In the genomic region with DNA sequence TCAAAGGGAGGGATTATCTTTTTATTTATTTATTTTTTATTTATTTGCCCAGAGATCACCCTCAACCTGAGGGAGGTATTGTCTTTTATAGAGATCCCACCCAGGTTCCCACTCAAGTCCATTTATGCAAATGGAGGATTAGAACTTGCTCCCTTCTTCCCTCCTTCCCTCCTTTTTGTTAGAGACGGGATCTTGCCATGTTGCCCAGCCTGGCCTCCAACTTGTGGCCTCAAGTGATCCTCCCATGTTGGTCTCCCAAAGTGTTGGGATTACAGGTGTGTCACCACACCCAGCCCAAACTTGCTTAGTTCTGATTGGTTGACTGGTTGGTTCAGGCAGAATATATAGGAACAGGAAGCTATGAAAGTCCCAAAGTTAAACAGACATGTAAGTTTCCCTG, we compare ENCODE assay signal across 22 cellular contexts. TPM values are rescaled to one million over a fixed set of nuclear protein-coding genes. Genes with fewer than 3 reads are reported as not detected.
DNase-seq lines count a peak whose midpoint lies in the region; ATAC-seq, FAIRE-seq and TF ChIP-seq lines count a peak whose summit lies in the region.
"Had no signal": no experiment of that assay in that cellular context is flagged by ENCODE, and none has a peak within 500 bp of the region (broad histone marks: within the 10 kb centered on the region; RNA-seq: fewer than 3 reads in every experiment).

No MANE protein-coding gene starts in this region.

- peaks cover 0 to 12% of the 10 kb centered on the region in 2 donors for H3K4me1 ChIP-seq in kidney (ENCODE audit: control insufficient read depth in 1 of 2, insufficient read depth in 1 of 2, low read depth in 1 of 2, low read length in 2 of 2)
- H3K4me1 ChIP-seq: BE2C had no signal

- H3K27ac ChIP-seq in CD4-positive, alpha-beta T cell (ENCODE audit: low read depth, low read length): no peak overlapping the region
- no peak overlapping the region for H3K27ac ChIP-seq in kidney (ENCODE audit: low read depth in 2 of 2, low read length in 2 of 2)
- H3K27ac ChIP-seq: A549; BLaER1 treated with 17β-estradiol and CSF1 and Interleukin-3, amounts not matched to agents 10 nM and 100 nM had no signal

- CTCF ChIA-PET in CD4-positive, alpha-beta T cell (lab: Charles Lee): no interaction called here
- CTCF ChIA-PET in WTC11 (lab: Charles Lee): interaction anchor here (1.1 kb wide), 1 partner anchor 144 kb away, joined by 4 read pairs; no protein-coding TSS in a partner anchor

- peaks cover 63% of the 10 kb centered on the region for H3K4me1 Mint-ChIP-seq in CD4-positive, alpha-beta T cell (ENCODE audit: low read depth)
- H3K4me1 Mint-ChIP-seq in WTC11 (peaks cover 32% of the 10 kb centered on the region), mesothelial cell of epicardium (peaks cover 7% of the 10 kb centered on the region)

- H3K27ac Mint-ChIP-seq in CD4-positive, alpha-beta T cell: peak overlapping the region; percentile 53
- H3K27ac Mint-ChIP-seq in WTC11 (no peak overlapping the region), mesothelial cell of epicardium (peak overlapping the region; percentile 43)

- intact Hi-C loops in CD4-positive, alpha-beta T cell (cut with DNase I, micrococcal nuclease): no loop called here
- intact Hi-C loops in kidney (cut with DNase I): no loop called here

- no peak for DNase-seq in CD4-positive, alpha-beta T cell
- DNase-seq in WTC11 (ENCODE audit: low spot score) (no peak), mesothelial cell of epicardium (ENCODE audit: low spot score in 2 of 2, unreplicated experiment in 2 of 2) (no peak), kidney (no peak)
- DNase-seq: 8988T; ACHN; AML-193; BE2C; Calu3; CD4-positive, alpha-beta memory T cell; COR-L47; DMS53; DMS79 treated with DMSO at 0.1 percent for 48 hours; GOT3; H7; HCEC 1CT had no signal

- TF ChIP-seq CTCF in CD4-positive, alpha-beta T cell (IDR thresholded peaks at IDR 0.05): no peak
- TF ChIP-seq CTCF in WTC11 (IDR thresholded peaks at IDR 0.05) (no peak), mesothelial cell of epicardium (IDR thresholded peaks at IDR 0.05; ENCODE audit: unreplicated experiment) (no peak), kidney (IDR thresholded peaks at IDR 0.05; ENCODE audit: borderline replicate concordance, extremely low read depth, insufficient read depth) (no peak)

- H3K27me3 Mint-ChIP-seq in CD4-positive, alpha-beta T cell: no peaks in the 10 kb centered on the region
- H3K27me3 Mint-ChIP-seq in WTC11 (ENCODE audit: low read depth) (no peaks in the 10 kb centered on the region), mesothelial cell of epicardium (ENCODE audit: low read depth) (no peaks in the 10 kb centered on the region)
- H3K27me3 Mint-ChIP-seq: CD4-positive, alpha-beta memory T cell had no signal

- no peak overlapping the region for H3K9ac ChIP-seq in kidney (ENCODE audit: low read length in 2 of 2)
- H3K9ac ChIP-seq: BLaER1 treated with 17β-estradiol and CSF1 and Interleukin-3, amounts not matched to agents 10 nM and 100 nM had no signal

- H3K4me3 Mint-ChIP-seq in CD4-positive, alpha-beta T cell: no peak overlapping the region
- H3K4me3 Mint-ChIP-seq in WTC11 (no peak overlapping the region), mesothelial cell of epicardium (no peak overlapping the region)
- H3K4me3 Mint-ChIP-seq: CD14-positive monocyte had no signal

- no peak for FAIRE-seq in kidney (lab: Jason Lieb, UNC)
- FAIRE-seq: A549, GM19239 had no signal

- no peaks in the 10 kb centered on the region for H3K27me3 ChIP-seq in CD4-positive, alpha-beta T cell (ENCODE audit: control insufficient read depth, insufficient read depth, low read length)
- H3K27me3 ChIP-seq: BE2C; BLaER1 treated with 17β-estradiol and CSF1 and Interleukin-3, amounts not matched to agents 10 nM and 100 nM had no signal

- POLR2A ChIA-PET in CD4-positive, alpha-beta T cell (lab: Charles Lee): no interaction called here
- POLR2A ChIA-PET in WTC11 (lab: Charles Lee): no interaction called here

- no peaks in the 10 kb centered on the region for H3K9me3 Mint-ChIP-seq in CD4-positive, alpha-beta T cell
- H3K9me3 Mint-ChIP-seq in WTC11 (no peaks in the 10 kb centered on the region), mesothelial cell of epicardium (no peaks in the 10 kb centered on the region)
- H3K9me3 Mint-ChIP-seq: CD14-positive monocyte; CD4-positive, alpha-beta memory T cell had no signal

- peaks cover 6% of the 10 kb centered on the region for H3K36me3 Mint-ChIP-seq in CD4-positive, alpha-beta T cell (ENCODE audit: low read depth)
- H3K36me3 Mint-ChIP-seq in WTC11: 0 out of 2 replicates have a peak, but pooled peaks cover 2% of the 10 kb centered on the region
- peaks cover 2% of the 10 kb centered on the region for H3K36me3 Mint-ChIP-seq in mesothelial cell of epicardium

- no peak for ATAC-seq in CD4-positive, alpha-beta T cell (ENCODE audit: poor library complexity)
- ATAC-seq in WTC11: no peak
- ATAC-seq in GM18870 (IDR thresholded peaks at IDR 0.05; ENCODE audit: unreplicated experiment): no peak
- no peak for ATAC-seq in GM19328 (IDR thresholded peaks at IDR 0.05; ENCODE audit: unreplicated experiment)
- ATAC-seq: A549 had no signal

- H3K9me3 ChIP-seq in CD4-positive, alpha-beta T cell (ENCODE audit: control insufficient read depth, low read length): no peaks in the 10 kb centered on the region
- no peaks in the 10 kb centered on the region for H3K9me3 ChIP-seq in kidney (ENCODE audit: control insufficient read depth in 1 of 2, low read length in 2 of 2)
- H3K9me3 ChIP-seq: A549, BE2C had no signal

- no peaks in the 10 kb centered on the region for H3K36me3 ChIP-seq in kidney (ENCODE audit: control insufficient read depth in 1 of 2, insufficient read depth in 2 of 2, low read length in 2 of 2)
- H3K36me3 ChIP-seq: BE2C had no signal

- no peak overlapping the region for H3K4me3 ChIP-seq in kidney (ENCODE audit: low read length in 2 of 2)
- H3K4me3 ChIP-seq: A549; BLaER1 treated with 17β-estradiol and CSF1 and Interleukin-3, amounts not matched to agents 10 nM and 100 nM had no signal

TF ChIP-seq in WTC11, 78 proteins besides CTCF, POLR2A, EP300 and RAD21:
- TF ChIP-seq, protein P1, sequence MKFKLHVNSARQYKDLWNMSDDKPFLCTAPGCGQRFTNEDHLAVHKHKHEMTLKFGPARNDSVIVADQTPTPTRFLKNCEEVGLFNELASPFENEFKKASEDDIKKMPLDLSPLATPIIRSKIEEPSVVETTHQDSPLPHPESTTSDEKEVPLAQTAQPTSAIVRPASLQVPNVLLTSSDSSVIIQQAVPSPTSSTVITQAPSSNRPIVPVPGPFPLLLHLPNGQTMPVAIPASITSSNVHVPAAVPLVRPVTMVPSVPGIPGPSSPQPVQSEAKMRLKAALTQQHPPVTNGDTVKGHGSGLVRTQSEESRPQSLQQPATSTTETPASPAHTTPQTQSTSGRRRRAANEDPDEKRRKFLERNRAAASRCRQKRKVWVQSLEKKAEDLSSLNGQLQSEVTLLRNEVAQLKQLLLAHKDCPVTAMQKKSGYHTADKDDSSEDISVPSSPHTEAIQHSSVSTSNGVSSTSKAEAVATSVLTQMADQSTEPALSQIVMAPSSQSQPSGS (CRISPR knock-in tag; IDR thresholded peaks at IDR 0.05; ENCODE audit: borderline replicate concordance, low read depth): no peak
- TF ChIP-seq GTF2I (CRISPR knock-in tag; conservative IDR thresholded peaks at IDR 0.05): peak; percentile 58; the same call in 1 of the 2 replicates
- TF ChIP-seq, protein P2, sequence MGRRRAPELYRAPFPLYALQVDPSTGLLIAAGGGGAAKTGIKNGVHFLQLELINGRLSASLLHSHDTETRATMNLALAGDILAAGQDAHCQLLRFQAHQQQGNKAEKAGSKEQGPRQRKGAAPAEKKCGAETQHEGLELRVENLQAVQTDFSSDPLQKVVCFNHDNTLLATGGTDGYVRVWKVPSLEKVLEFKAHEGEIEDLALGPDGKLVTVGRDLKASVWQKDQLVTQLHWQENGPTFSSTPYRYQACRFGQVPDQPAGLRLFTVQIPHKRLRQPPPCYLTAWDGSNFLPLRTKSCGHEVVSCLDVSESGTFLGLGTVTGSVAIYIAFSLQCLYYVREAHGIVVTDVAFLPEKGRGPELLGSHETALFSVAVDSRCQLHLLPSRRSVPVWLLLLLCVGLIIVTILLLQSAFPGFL (CRISPR knock-in tag; IDR thresholded peaks at IDR 0.05; ENCODE audit: borderline replicate concordance): no peak
- TF ChIP-seq, protein P3, sequence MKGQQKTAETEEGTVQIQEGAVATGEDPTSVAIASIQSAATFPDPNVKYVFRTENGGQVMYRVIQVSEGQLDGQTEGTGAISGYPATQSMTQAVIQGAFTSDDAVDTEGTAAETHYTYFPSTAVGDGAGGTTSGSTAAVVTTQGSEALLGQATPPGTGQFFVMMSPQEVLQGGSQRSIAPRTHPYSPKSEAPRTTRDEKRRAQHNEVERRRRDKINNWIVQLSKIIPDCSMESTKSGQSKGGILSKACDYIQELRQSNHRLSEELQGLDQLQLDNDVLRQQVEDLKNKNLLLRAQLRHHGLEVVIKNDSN (CRISPR knock-in tag; IDR thresholded peaks at IDR 0.05): no peak
- TF ChIP-seq NFATC4 (CRISPR knock-in tag; IDR thresholded peaks at IDR 0.05): no peak
- TF ChIP-seq ATF1 (CRISPR knock-in tag; IDR thresholded peaks at IDR 0.05): no peak
- peak; percentile 98 for TF ChIP-seq ZNF121 (CRISPR knock-in tag; IDR thresholded peaks at IDR 0.05)
- TF ChIP-seq MXD4 (CRISPR knock-in tag; IDR thresholded peaks at IDR 0.05; ENCODE audit: borderline replicate concordance): no peak
- TF ChIP-seq IRF2 (CRISPR knock-in tag; IDR thresholded peaks at IDR 0.05; ENCODE audit: borderline replicate concordance, low read depth): no peak
- TF ChIP-seq ZNF138 (CRISPR knock-in tag; conservative IDR thresholded peaks at IDR 0.05): no peak
- no peak for TF ChIP-seq JUN (CRISPR knock-in tag; IDR thresholded peaks at IDR 0.05)

RNA-seq across cellular contexts. Expression of a gene that starts 51.9 kb away (rescaled TPM):
- total RNA-seq in CD4-positive, alpha-beta T cell: 10 to 100 TPM; 38.1 to 38.9 TPM
- 18.9 to 24.1 TPM (median 21.2 TPM) in 3 replicates for total RNA-seq in WTC11 (2021)
- total RNA-seq in mesothelial cell of epicardium: 73.3 to 76.4 TPM (median 74.4 TPM) in 3 replicates
- 162 TPM for total RNA-seq in kidney
- polyA plus RNA-seq in kidney (ENCODE audit: insufficient read depth, low read depth, low replicate concordance): 17.3 TPM
